ENCODE assay signal across 9 cellular contexts in the genomic region with DNA sequence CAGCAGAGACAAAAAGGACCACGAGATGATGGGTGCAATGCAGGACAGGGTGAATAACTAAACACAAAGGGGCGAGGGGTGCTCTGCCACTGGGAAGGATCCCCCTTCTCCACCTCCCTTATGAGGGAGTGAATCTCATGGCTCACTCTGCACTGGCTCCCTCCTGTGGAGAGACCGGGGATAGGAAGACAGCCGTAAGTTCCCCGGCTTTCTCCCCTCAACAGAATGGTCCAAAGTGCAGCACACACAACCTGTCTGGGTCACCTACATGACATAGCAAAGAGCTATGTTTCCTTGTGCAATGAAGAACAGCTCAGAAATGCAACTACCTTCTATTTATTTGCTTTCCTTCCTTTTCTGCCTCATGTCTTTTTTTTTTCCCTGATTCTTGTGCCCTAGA. TPM values are rescaled to one million over a fixed set of nuclear protein-coding genes. Genes with fewer than 3 reads are reported as not detected.
A peak's percentile ranks its signal among the peaks of the same experiment; 100 is the strongest.
DNase-seq lines count a peak whose midpoint lies in the region; ATAC-seq, FAIRE-seq and TF ChIP-seq lines count a peak whose summit lies in the region.
"Had no signal": no experiment of that assay in that cellular context is flagged by ENCODE, and none has a peak within 500 bp of the region (broad histone marks: within the 10 kb centered on the region; RNA-seq: fewer than 3 reads in every experiment).

No MANE protein-coding gene starts in this region.

- H3K27me3 ChIP-seq in right lobe of liver, result no peaks in the 10 kb centered on the region

- H3K9me3 ChIP-seq in right lobe of liver, result no peaks in the 10 kb centered on the region

- WGBS in right lobe of liver (ENCODE audit: insufficient coverage, low coverage, low lambda C conversion rate, missing lambda C conversion rate), result 40% methylated on average over 2 of the region's 5 CpGs

- CTCF ChIA-PET in activated CD4-positive, alpha-beta memory T cell treated with anti-CD3 and anti-CD28 coated beads, Interleukin-2, amount 10 ng/mL, durations not matched to agents 7 days and 5 days (lab: Charles Lee), result interaction anchor here (0.7 to 5.4 kb wide), 18 partner anchors 10 to 332 kb away, joined by 3 to 97 read pairs (median 5); partner anchors contain the start of gene CIB2

- TF ChIP-seq CTCF in D721Med (IDR thresholded peaks at IDR 0.05; ENCODE audit: insufficient read depth, missing control alignments), result peak; percentile 16
- TF ChIP-seq CTCF in HFFc6 (IDR thresholded peaks at IDR 0.05), result peak; percentile 73
- peak in 3 of 4 donors; percentile 22 to 36 (median 29) for TF ChIP-seq CTCF in right lobe of liver (IDR thresholded peaks at IDR 0.05)

- no peak for TF ChIP-seq POLR2A in right lobe of liver (IDR thresholded peaks at IDR 0.05)

- DNase-seq in D721Med (ENCODE audit: insufficient read length, low spot score) (no peak), HFFc6 (no peak), right lobe of liver (no peak), A172 (ENCODE audit: low spot score) (no peak), NOMO-1 treated with DMSO at 0.1 percent for 48 hours (lab: John Stamatoyannopoulos, UW; ENCODE audit: unreplicated experiment) (no peak), immature natural killer cell (no peak)
- peak; percentile 46 for DNase-seq in activated CD4-positive, alpha-beta memory T cell treated with anti-CD3 and anti-CD28 coated beads, Interleukin-2, amount 10 ng/mL, durations not matched to agents 7 days and 5 days
- no peak for DNase-seq in stimulated activated naive B cell treated with anti-CD40 and anti-IgM and Interleukin-4, amounts not matched to agents 10 μg/mL and 1 μg/mL and 100 μg/mL, for 72 hours
- DNase-seq: natural killer cell had no signal

- H3K27ac ChIP-seq in right lobe of liver, result no peak overlapping the region

- H3K4me3 ChIP-seq in right lobe of liver, result no peak overlapping the region

- H3K4me1 Mint-ChIP-seq in HFFc6 (ENCODE audit: low read depth) (no peaks in the 10 kb centered on the region), immature natural killer cell (no peaks in the 10 kb centered on the region)
- peaks cover 2% of the 10 kb centered on the region for H3K4me1 Mint-ChIP-seq in activated CD4-positive, alpha-beta memory T cell treated with anti-CD3 and anti-CD28 coated beads, Interleukin-2, amount 10 ng/mL, durations not matched to agents 7 days and 5 days
- H3K4me1 Mint-ChIP-seq in stimulated activated naive B cell treated with anti-CD40 and anti-IgM and Interleukin-4, amounts not matched to agents 10 μg/mL and 1 μg/mL and 100 μg/mL, for 72 hours, result no peaks in the 10 kb centered on the region
- H3K4me1 Mint-ChIP-seq: natural killer cell had no signal

- intact Hi-C loops in right lobe of liver (cut with DNase I), result loop anchor here in 1 of 2 donors (5.0 kb wide), 2 partner anchors 45 to 115 kb away; no protein-coding TSS in a partner anchor

- no peak overlapping the region for H3K4me3 Mint-ChIP-seq in HFFc6
- no peak overlapping the region for H3K4me3 Mint-ChIP-seq in activated CD4-positive, alpha-beta memory T cell treated with anti-CD3 and anti-CD28 coated beads, Interleukin-2, amount 10 ng/mL, durations not matched to agents 7 days and 5 days
- no peak overlapping the region for H3K4me3 Mint-ChIP-seq in stimulated activated naive B cell treated with anti-CD40 and anti-IgM and Interleukin-4, amounts not matched to agents 10 μg/mL and 1 μg/mL and 100 μg/mL, for 72 hours
- no peak overlapping the region for H3K4me3 Mint-ChIP-seq in immature natural killer cell
- H3K4me3 Mint-ChIP-seq: natural killer cell had no signal

- peak; percentile 33 to 69 (median 57) for ATAC-seq in right lobe of liver
- ATAC-seq in stimulated activated naive B cell treated with anti-CD40 and anti-IgM and Interleukin-4, amounts not matched to agents 10 μg/mL and 1 μg/mL and 100 μg/mL, for 72 hours (replicated peaks), result no peak

- no peak for FAIRE-seq in D721Med (lab: Jason Lieb, UNC)

- no peaks in the 10 kb centered on the region for H3K9me3 Mint-ChIP-seq in HFFc6
- H3K9me3 Mint-ChIP-seq in activated CD4-positive, alpha-beta memory T cell treated with anti-CD3 and anti-CD28 coated beads, Interleukin-2, amount 10 ng/mL, durations not matched to agents 7 days and 5 days, result no peaks in the 10 kb centered on the region
- H3K9me3 Mint-ChIP-seq in stimulated activated naive B cell treated with anti-CD40 and anti-IgM and Interleukin-4, amounts not matched to agents 10 μg/mL and 1 μg/mL and 100 μg/mL, for 72 hours, result no peaks in the 10 kb centered on the region
- H3K9me3 Mint-ChIP-seq in immature natural killer cell, result no peaks in the 10 kb centered on the region
- H3K9me3 Mint-ChIP-seq: natural killer cell had no signal

- H3K27me3 Mint-ChIP-seq in HFFc6 (ENCODE audit: insufficient read depth) (peaks cover 35% of the 10 kb centered on the region), immature natural killer cell (ENCODE audit: low read depth in 3 of 3) (peaks cover 0 to 3% (median 1%) of the 10 kb centered on the region in 3 donors)
- H3K27me3 Mint-ChIP-seq in activated CD4-positive, alpha-beta memory T cell treated with anti-CD3 and anti-CD28 coated beads, Interleukin-2, amount 10 ng/mL, durations not matched to agents 7 days and 5 days, result peaks cover 12% of the 10 kb centered on the region
- peaks cover 0 to 5% of the 10 kb centered on the region in 2 donors for H3K27me3 Mint-ChIP-seq in stimulated activated naive B cell treated with anti-CD40 and anti-IgM and Interleukin-4, amounts not matched to agents 10 μg/mL and 1 μg/mL and 100 μg/mL, for 72 hours

- H3K27ac Mint-ChIP-seq in HFFc6 (no peak overlapping the region), immature natural killer cell (no peak overlapping the region)
- no peak overlapping the region for H3K27ac Mint-ChIP-seq in activated CD4-positive, alpha-beta memory T cell treated with anti-CD3 and anti-CD28 coated beads, Interleukin-2, amount 10 ng/mL, durations not matched to agents 7 days and 5 days
- no peak overlapping the region for H3K27ac Mint-ChIP-seq in stimulated activated naive B cell treated with anti-CD40 and anti-IgM and Interleukin-4, amounts not matched to agents 10 μg/mL and 1 μg/mL and 100 μg/mL, for 72 hours
- H3K27ac Mint-ChIP-seq: natural killer cell had no signal

- no peaks in the 10 kb centered on the region for H3K36me3 ChIP-seq in right lobe of liver

- H3K36me3 Mint-ChIP-seq in HFFc6 (ENCODE audit: low read depth), result no peaks in the 10 kb centered on the region
- H3K36me3 Mint-ChIP-seq in activated CD4-positive, alpha-beta memory T cell treated with anti-CD3 and anti-CD28 coated beads, Interleukin-2, amount 10 ng/mL, durations not matched to agents 7 days and 5 days (ENCODE audit: low read depth), result no peaks in the 10 kb centered on the region
- H3K36me3 Mint-ChIP-seq in stimulated activated naive B cell treated with anti-CD40 and anti-IgM and Interleukin-4, amounts not matched to agents 10 μg/mL and 1 μg/mL and 100 μg/mL, for 72 hours, result no peaks in the 10 kb centered on the region
- no peaks in the 10 kb centered on the region for H3K36me3 Mint-ChIP-seq in immature natural killer cell
- H3K36me3 Mint-ChIP-seq: natural killer cell had no signal

- H3K4me1 ChIP-seq in right lobe of liver, result no peaks in the 10 kb centered on the region

- POLR2A ChIA-PET in activated CD4-positive, alpha-beta memory T cell treated with anti-CD3 and anti-CD28 coated beads, Interleukin-2, amount 10 ng/mL, durations not matched to agents 7 days and 5 days (lab: Charles Lee), result no interaction called here

RNA-seq across cellular contexts. Expression of gene ACSBG1, which starts 7.8 kb away (rescaled TPM):
- total RNA-seq in HFFc6 (2021; fragmentation: NEBNext Ultra II Directional; extraction: Animal tissue kit (Norgen Biotek cat#: 25700)), result not detected
- not detected for total RNA-seq in activated CD4-positive, alpha-beta memory T cell treated with anti-CD3 and anti-CD28 coated beads, Interleukin-2, amount 10 ng/mL, durations not matched to agents 7 days and 5 days
- not detected for total RNA-seq in right lobe of liver
- not detected in 2 replicates for total RNA-seq in A172 (2014; rRNA removed; shearing (Covaris generic))
- polyA plus RNA-seq in immature natural killer cell, result under 1 TPM in 1 of 3 donors, not detected in 2; 0.07 TPM

RNA-seq across cellular contexts. Expression of gene DNAJA4, which starts 22.2 kb away (rescaled TPM):
- total RNA-seq in HFFc6 (2021; fragmentation: NEBNext Ultra II Directional; extraction: Animal tissue kit (Norgen Biotek cat#: 25700)), result under 1 TPM in 5 of 6 experiments, not detected in 1; 0.14 to 0.38 (median 0.17) TPM
- total RNA-seq in activated CD4-positive, alpha-beta memory T cell treated with anti-CD3 and anti-CD28 coated beads, Interleukin-2, amount 10 ng/mL, durations not matched to agents 7 days and 5 days, result 10 to 100 TPM; 27.7 to 30.9 TPM
- 1 to 10 TPM in 4 of 6 experiments, under 1 TPM in 2; 0.73 to 3.4 (median 1.9) TPM for total RNA-seq in right lobe of liver
- total RNA-seq in A172 (2014; rRNA removed; shearing (Covaris generic)), result not detected in 2 replicates
- 1 to 10 TPM; 3.1 to 8.2 (median 7.4) TPM for polyA plus RNA-seq in immature natural killer cell

RNA-seq across cellular contexts. Expression of gene SKIC8, which starts 57.3 kb away (rescaled TPM):
- total RNA-seq in HFFc6 (2021; fragmentation: NEBNext Ultra II Directional; extraction: Animal tissue kit (Norgen Biotek cat#: 25700)), result 10 to 100 TPM; 43.9 to 48.1 (median 47.0) TPM
- 10 to 100 TPM; 35.4 to 35.7 TPM for total RNA-seq in activated CD4-positive, alpha-beta memory T cell treated with anti-CD3 and anti-CD28 coated beads, Interleukin-2, amount 10 ng/mL, durations not matched to agents 7 days and 5 days
- 10 to 100 TPM; 21.7 to 30.3 (median 23.0) TPM for total RNA-seq in right lobe of liver
- total RNA-seq in A172 (2014; rRNA removed; shearing (Covaris generic)), result 71.9 and 86.4 TPM in 2 replicates
- 100 to 1,000 TPM in 2 of 3 donors, 10 to 100 TPM in 1; 73.4 to 147 (median 105) TPM for polyA plus RNA-seq in immature natural killer cell

Comparison
In these comparisons a context has a peak if more than half of its experiments do, and no peak if none do; other contexts are left out.
1. CTCF ChIP-seq: peak in every context shown above with its lines; median percentile 73 in HFFc6; 29 in right lobe of liver; 16 in D721Med.
2. ATAC-seq: peak in right lobe of liver (4 of 4); none in stimulated activated naive B cell treated with anti-CD40 and anti-IgM and Interleukin-4, amounts not matched to agents 10 μg/mL and 1 μg/mL and 100 μg/mL, for 72 hours (0 of 2).
3. RNA of gene DNAJA4, which starts 22.2 kb away (total RNA-seq): 27.7 to 30.9 TPM in activated CD4-positive, alpha-beta memory T cell treated with anti-CD3 and anti-CD28 coated beads, Interleukin-2, amount 10 ng/mL, durations not matched to agents 7 days and 5 days; 0.73 to 3.4 TPM in right lobe of liver, 0.14 to 0.38 TPM in HFFc6 and not detected in A172; every median in the first group is over 4 times any median in the second.